Comparison of ENCODE assay signal across 8 cellular contexts in the genomic region with DNA sequence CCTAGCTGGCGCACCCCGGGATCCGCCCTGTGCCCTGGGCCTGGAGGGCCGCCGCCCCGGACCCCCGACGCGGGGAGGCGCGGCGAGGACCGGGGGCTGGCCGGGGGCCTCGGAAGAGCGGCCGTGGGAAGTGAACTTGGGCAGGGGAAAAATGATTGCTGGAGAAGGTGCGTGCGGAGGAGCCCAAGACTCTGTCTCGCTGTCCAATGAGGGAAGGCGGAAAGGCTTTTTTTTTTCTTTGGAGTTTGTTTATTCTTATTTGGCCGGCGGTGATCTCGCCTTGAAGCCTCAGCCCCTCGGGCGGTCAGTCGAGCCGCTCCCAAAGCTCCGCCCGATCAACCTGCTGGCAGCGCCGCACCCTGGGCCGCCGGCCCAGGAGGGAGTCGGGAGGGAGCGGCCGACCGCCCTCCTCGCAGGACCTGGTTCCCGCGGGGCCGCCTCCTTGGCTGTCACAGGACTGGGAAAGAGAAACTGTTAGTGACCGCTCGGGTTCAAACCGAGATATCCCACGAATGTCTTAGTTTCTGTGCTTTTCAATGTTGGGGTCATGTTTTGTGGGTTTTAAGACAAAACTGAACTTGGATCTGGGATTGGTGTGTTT.
DNase-seq lines count a peak whose midpoint lies in the region; ATAC-seq and TF ChIP-seq lines count a peak whose summit lies in the region.

No MANE protein-coding gene starts in this region.

- in situ Hi-C loops in GM13977 (cut with MboI; ENCODE audit: low pct_unique_long_range_greater_than_20kb, low sequenced_read_pairs, unreplicated experiment) = loop anchor here (25.0 kb wide), 4 partner anchors 658 to 1392 kb away; a partner anchor contains a TSS

- DNase-seq in GM13977 (ENCODE audit: low spot score) (peak; percentile 52), KG1 (lab: John Stamatoyannopoulos, UW) (peak; percentile 24), choroid plexus epithelial cell (ENCODE audit: low read depth) (peak; percentile 76), kidney tubule cell (ENCODE audit: low spot score) (peak; percentile 78), NCI-H2171 treated with DMSO at 0.1 percent for 48 hours (lab: John Stamatoyannopoulos, UW) (no peak)
- peak; percentile 13 for DNase-seq in activated CD4-positive, alpha-beta T cell treated with anti-CD3 and anti-CD28 coated beads for 1 hour
- peak; percentile 15 to 16 for DNase-seq in stimulated activated CD4-positive, alpha-beta T cell treated with anti-CD3 and anti-CD28 coated beads, Interleukin-15, amount 100 ng/mL, for 48 hours (ENCODE audit: low read depth in 2 of 2)

- no peak for ATAC-seq in HG02623 (IDR thresholded peaks at IDR 0.05; ENCODE audit: unreplicated experiment)

- peak overlapping the region; percentile 85 for H3K4me3 ChIP-seq in choroid plexus epithelial cell (ENCODE audit: low read depth, low read length)

- TF ChIP-seq CTCF in GM13977 (IDR thresholded peaks at IDR 0.05; ENCODE audit: extremely low read depth, insufficient read depth, missing control alignments) = no peak
- TF ChIP-seq CTCF in choroid plexus epithelial cell (conservative IDR thresholded peaks at IDR 0.05; ENCODE audit: low read depth, low read length) = no peak
